Comparison of ENCODE assay signal across 2 cellular contexts in genomic region chr12:105279460-105280056, GRCh38.
TF ChIP-seq lines count a peak whose summit lies in the region.

No MANE protein-coding gene starts in this region.

TF ChIP-seq in Ishikawa, 13 proteins besides CTCF, POLR2A, EP300 and RAD21 (continued from another document):
- TF ChIP-seq, protein P1, sequence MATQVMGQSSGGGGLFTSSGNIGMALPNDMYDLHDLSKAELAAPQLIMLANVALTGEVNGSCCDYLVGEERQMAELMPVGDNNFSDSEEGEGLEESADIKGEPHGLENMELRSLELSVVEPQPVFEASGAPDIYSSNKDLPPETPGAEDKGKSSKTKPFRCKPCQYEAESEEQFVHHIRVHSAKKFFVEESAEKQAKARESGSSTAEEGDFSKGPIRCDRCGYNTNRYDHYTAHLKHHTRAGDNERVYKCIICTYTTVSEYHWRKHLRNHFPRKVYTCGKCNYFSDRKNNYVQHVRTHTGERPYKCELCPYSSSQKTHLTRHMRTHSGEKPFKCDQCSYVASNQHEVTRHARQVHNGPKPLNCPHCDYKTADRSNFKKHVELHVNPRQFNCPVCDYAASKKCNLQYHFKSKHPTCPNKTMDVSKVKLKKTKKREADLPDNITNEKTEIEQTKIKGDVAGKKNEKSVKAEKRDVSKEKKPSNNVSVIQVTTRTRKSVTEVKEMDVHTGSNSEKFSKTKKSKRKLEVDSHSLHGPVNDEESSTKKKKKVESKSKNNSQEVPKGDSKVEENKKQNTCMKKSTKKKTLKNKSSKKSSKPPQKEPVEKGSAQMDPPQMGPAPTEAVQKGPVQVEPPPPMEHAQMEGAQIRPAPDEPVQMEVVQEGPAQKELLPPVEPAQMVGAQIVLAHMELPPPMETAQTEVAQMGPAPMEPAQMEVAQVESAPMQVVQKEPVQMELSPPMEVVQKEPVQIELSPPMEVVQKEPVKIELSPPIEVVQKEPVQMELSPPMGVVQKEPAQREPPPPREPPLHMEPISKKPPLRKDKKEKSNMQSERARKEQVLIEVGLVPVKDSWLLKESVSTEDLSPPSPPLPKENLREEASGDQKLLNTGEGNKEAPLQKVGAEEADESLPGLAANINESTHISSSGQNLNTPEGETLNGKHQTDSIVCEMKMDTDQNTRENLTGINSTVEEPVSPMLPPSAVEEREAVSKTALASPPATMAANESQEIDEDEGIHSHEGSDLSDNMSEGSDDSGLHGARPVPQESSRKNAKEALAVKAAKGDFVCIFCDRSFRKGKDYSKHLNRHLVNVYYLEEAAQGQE (IDR thresholded peaks at IDR 0.05; ENCODE audit: low read depth), result no peak

TF ChIP-seq in neural cell, 6 proteins besides CTCF, POLR2A, EP300 and RAD21 (continued from another document):
- TF ChIP-seq EZH2 (IDR thresholded peaks at IDR 0.05; ENCODE audit: borderline replicate concordance, insufficient read depth, low read length, poor library complexity, severe bottlenecking), result no peak
